8 cellular contexts compared by ENCODE assay signal in genomic region chr4:124711469-124712416, GRCh38. TPM values are rescaled to one million over a fixed set of nuclear protein-coding genes. Genes with fewer than 3 reads are reported as not detected.
DNase-seq lines count a peak whose midpoint lies in the region; ATAC-seq and TF ChIP-seq lines count a peak whose summit lies in the region.

No MANE protein-coding gene starts in this region.

- DNase-seq in DMS79 (lab: John Stamatoyannopoulos, UW) (peak; percentile 39), NCI-H526 treated with DMSO at 0.1 percent for 48 hours (lab: John Stamatoyannopoulos, UW) (peak; percentile 50), amygdala (lab: John Stamatoyannopoulos, UW) (peak in 43 of 56 donors; percentile 2 to 79 (median 47)), left cardiac atrium (peak; percentile 64)

- peak; percentile 17 for ATAC-seq in GM19397 (IDR thresholded peaks at IDR 0.05; ENCODE audit: unreplicated experiment)
- ATAC-seq in HG03439 (IDR thresholded peaks at IDR 0.05; ENCODE audit: unreplicated experiment), result peak; percentile 31
- peak; percentile 42 to 69 for ATAC-seq in left cardiac atrium
- no peak for ATAC-seq in GM18520 (IDR thresholded peaks at IDR 0.05; ENCODE audit: unreplicated experiment)

- H3K27me3 ChIP-seq in parathyroid adenoma (ENCODE audit: control insufficient read depth, insufficient read depth, low read length), result no peaks in the 10 kb centered on the region

- no peaks in the 10 kb centered on the region for H3K9me3 ChIP-seq in parathyroid adenoma (ENCODE audit: control insufficient read depth, low read length)

- no peak for TF ChIP-seq CTCF in parathyroid adenoma (IDR thresholded peaks at IDR 0.05)

- peak overlapping the region; percentile 85 for H2AFZ ChIP-seq in parathyroid adenoma

- peak overlapping the region; percentile 87 for H3K4me3 ChIP-seq in parathyroid adenoma (ENCODE audit: low read depth, low read length)

- intact Hi-C loops in left cardiac atrium (cut with DNase I), result loop anchor here in 1 of 2 donors (10.0 kb wide), 1 partner anchor 223 kb away; no protein-coding TSS in a partner anchor

- H3K36me3 ChIP-seq in parathyroid adenoma (ENCODE audit: control insufficient read depth, insufficient read depth, low read length), result no peaks in the 10 kb centered on the region

- peak overlapping the region; percentile 97 for H3K27ac ChIP-seq in parathyroid adenoma

- no peak overlapping the region for H3K9ac ChIP-seq in parathyroid adenoma

- peaks cover 4% of the 10 kb centered on the region for H3K4me1 ChIP-seq in parathyroid adenoma

- H3K79me2 ChIP-seq in parathyroid adenoma, result peaks cover 5% of the 10 kb centered on the region

- H3K4me2 ChIP-seq in parathyroid adenoma (ENCODE audit: low read length), result peak overlapping the region; percentile 81

RNA-seq across cellular contexts. Expression of gene ANKRD50, which starts 0.8 kb away (rescaled TPM):
- total RNA-seq in left cardiac atrium, result 10 to 100 TPM in 1 of 2 donors, 1 to 10 TPM in 1; 6.8 to 11.0 TPM
